ENCODE assay signal across 1 cellular context in the genomic region with DNA sequence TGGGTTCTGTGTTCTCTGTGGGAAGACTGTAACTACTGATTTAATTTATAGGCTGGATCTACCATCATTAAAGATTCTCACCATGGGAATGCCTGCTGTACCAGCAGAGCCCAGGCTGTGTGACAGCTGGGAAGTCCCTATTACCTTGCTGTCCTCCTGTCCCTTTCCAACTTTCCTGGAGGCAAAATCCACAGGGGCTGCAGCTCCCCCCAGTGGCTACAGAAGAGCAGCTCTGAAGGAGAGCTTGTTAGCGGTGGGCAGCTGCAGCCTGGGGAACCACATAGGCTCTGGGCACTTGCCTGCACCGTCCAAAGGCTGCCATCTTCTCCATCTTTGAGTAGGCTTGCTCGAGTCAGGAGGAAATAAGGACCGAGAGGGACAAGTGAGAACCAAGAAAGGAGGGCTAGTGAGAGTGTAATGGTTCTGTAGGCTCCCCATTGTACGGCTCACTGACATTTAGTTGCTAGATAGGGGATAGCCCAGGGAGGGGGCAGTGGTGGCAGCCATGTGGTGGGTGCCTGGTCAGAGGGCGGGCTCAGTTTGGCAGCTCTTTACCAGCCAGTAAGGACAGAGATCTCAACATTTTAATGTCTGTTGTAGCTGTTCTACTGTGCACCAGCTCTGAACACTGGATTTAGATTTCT.
TF ChIP-seq lines count a peak whose summit lies in the region.

No MANE protein-coding gene starts in this region.

TF ChIP-seq in HepG2, 621 proteins besides CTCF, POLR2A, EP300 and RAD21 (continued from another document):
- TF ChIP-seq, protein P1, sequence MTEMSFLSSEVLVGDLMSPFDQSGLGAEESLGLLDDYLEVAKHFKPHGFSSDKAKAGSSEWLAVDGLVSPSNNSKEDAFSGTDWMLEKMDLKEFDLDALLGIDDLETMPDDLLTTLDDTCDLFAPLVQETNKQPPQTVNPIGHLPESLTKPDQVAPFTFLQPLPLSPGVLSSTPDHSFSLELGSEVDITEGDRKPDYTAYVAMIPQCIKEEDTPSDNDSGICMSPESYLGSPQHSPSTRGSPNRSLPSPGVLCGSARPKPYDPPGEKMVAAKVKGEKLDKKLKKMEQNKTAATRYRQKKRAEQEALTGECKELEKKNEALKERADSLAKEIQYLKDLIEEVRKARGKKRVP (CRISPR knock-in tag; IDR thresholded peaks at IDR 0.05), result no peak
- TF ChIP-seq ZNF101 (CRISPR knock-in tag; IDR thresholded peaks at IDR 0.05; ENCODE audit: borderline replicate concordance, low read depth) (no peak), ZNF329 (CRISPR knock-in tag; IDR thresholded peaks at IDR 0.05; ENCODE audit: low read depth) (no peak), ELF3 (CRISPR knock-in tag; IDR thresholded peaks at IDR 0.05) (0 out of 2 replicates have a peak, but pooled peaks have one; percentile 13), POLR2AphosphoS5 (IDR thresholded peaks at IDR 0.05; ENCODE audit: low read depth, low read length) (no peak), ZNF12 (CRISPR knock-in tag; IDR thresholded peaks at IDR 0.05) (0 out of 2 replicates have a peak, but pooled peaks have one; percentile 24), IKZF4 (CRISPR knock-in tag; IDR thresholded peaks at IDR 0.05; ENCODE audit: borderline replicate concordance, low read depth, not compliant biosample characterization) (no peak), ZMYM4 (CRISPR knock-in tag; IDR thresholded peaks at IDR 0.05) (peak; percentile 55; the same call in 1 of the 2 replicates), DMAP1 (CRISPR knock-in tag; IDR thresholded peaks at IDR 0.05) (no peak), TBP (CRISPR knock-in tag; IDR thresholded peaks at IDR 0.05) (no peak), ZNF883 (CRISPR knock-in tag; IDR thresholded peaks at IDR 0.05; ENCODE audit: not compliant biosample characterization) (no peak), CCDC6 (CRISPR knock-in tag; IDR thresholded peaks at IDR 0.05) (no peak), MXD4 (CRISPR knock-in tag; IDR thresholded peaks at IDR 0.05) (no peak), NFYC (CRISPR knock-in tag; IDR thresholded peaks at IDR 0.05) (no peak), HHEX (CRISPR knock-in tag; IDR thresholded peaks at IDR 0.05) (no peak), ZNF484 (CRISPR knock-in tag; IDR thresholded peaks at IDR 0.05; ENCODE audit: borderline replicate concordance, low read depth) (no peak), NCOA2 (CRISPR knock-in tag; IDR thresholded peaks at IDR 0.05) (no peak), ZNF780A (CRISPR knock-in tag; IDR thresholded peaks at IDR 0.05) (no peak), SMC3 (IDR thresholded peaks at IDR 0.05; ENCODE audit: low read length) (peak; percentile 87), ZNF569 (CRISPR knock-in tag; IDR thresholded peaks at IDR 0.05; ENCODE audit: borderline replicate concordance) (no peak), KDM5B (CRISPR knock-in tag; IDR thresholded peaks at IDR 0.05; ENCODE audit: borderline replicate concordance) (peak; percentile 29; the same call in 1 of the 2 replicates), ZNF766 (CRISPR knock-in tag; IDR thresholded peaks at IDR 0.05; ENCODE audit: borderline replicate concordance) (peak; percentile 48; the same call in 1 of the 2 replicates), BCL6 (CRISPR knock-in tag; IDR thresholded peaks at IDR 0.05) (0 out of 2 replicates have a peak, but pooled peaks have one; percentile 21), MEIS1 (CRISPR knock-in tag; IDR thresholded peaks at IDR 0.05; ENCODE audit: borderline replicate concordance) (0 out of 2 replicates have a peak, but pooled peaks have one; percentile 32), ZSCAN31 (CRISPR knock-in tag; IDR thresholded peaks at IDR 0.05; ENCODE audit: low read depth) (peak; percentile 59; the same call in 1 of the 2 replicates), ZNF121 (CRISPR knock-in tag; IDR thresholded peaks at IDR 0.05) (no peak), FOXA3 (CRISPR knock-in tag; IDR thresholded peaks at IDR 0.05) (peak; percentile 34; the same call in 1 of the 2 replicates), MYNN (CRISPR knock-in tag; IDR thresholded peaks at IDR 0.05; ENCODE audit: low read depth) (no peak)
- TF ChIP-seq, protein P2, sequence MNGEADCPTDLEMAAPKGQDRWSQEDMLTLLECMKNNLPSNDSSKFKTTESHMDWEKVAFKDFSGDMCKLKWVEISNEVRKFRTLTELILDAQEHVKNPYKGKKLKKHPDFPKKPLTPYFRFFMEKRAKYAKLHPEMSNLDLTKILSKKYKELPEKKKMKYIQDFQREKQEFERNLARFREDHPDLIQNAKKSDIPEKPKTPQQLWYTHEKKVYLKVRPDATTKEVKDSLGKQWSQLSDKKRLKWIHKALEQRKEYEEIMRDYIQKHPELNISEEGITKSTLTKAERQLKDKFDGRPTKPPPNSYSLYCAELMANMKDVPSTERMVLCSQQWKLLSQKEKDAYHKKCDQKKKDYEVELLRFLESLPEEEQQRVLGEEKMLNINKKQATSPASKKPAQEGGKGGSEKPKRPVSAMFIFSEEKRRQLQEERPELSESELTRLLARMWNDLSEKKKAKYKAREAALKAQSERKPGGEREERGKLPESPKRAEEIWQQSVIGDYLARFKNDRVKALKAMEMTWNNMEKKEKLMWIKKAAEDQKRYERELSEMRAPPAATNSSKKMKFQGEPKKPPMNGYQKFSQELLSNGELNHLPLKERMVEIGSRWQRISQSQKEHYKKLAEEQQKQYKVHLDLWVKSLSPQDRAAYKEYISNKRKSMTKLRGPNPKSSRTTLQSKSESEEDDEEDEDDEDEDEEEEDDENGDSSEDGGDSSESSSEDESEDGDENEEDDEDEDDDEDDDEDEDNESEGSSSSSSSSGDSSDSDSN (CRISPR knock-in tag; IDR thresholded peaks at IDR 0.05), result no peak
- TF ChIP-seq, protein P3, sequence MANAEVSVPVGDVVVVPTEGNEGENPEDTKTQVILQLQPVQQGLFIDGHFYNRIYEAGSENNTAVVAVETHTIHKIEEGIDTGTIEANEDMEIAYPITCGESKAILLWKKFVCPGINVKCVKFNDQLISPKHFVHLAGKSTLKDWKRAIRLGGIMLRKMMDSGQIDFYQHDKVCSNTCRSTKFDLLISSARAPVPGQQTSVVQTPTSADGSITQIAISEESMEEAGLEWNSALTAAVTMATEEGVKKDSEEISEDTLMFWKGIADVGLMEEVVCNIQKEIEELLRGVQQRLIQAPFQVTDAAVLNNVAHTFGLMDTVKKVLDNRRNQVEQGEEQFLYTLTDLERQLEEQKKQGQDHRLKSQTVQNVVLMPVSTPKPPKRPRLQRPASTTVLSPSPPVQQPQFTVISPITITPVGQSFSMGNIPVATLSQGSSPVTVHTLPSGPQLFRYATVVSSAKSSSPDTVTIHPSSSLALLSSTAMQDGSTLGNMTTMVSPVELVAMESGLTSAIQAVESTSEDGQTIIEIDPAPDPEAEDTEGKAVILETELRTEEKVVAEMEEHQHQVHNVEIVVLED (CRISPR knock-in tag; IDR thresholded peaks at IDR 0.05; ENCODE audit: borderline replicate concordance), result no peak; the same call in 1 of the 2 replicates
- TF ChIP-seq, protein P4, sequence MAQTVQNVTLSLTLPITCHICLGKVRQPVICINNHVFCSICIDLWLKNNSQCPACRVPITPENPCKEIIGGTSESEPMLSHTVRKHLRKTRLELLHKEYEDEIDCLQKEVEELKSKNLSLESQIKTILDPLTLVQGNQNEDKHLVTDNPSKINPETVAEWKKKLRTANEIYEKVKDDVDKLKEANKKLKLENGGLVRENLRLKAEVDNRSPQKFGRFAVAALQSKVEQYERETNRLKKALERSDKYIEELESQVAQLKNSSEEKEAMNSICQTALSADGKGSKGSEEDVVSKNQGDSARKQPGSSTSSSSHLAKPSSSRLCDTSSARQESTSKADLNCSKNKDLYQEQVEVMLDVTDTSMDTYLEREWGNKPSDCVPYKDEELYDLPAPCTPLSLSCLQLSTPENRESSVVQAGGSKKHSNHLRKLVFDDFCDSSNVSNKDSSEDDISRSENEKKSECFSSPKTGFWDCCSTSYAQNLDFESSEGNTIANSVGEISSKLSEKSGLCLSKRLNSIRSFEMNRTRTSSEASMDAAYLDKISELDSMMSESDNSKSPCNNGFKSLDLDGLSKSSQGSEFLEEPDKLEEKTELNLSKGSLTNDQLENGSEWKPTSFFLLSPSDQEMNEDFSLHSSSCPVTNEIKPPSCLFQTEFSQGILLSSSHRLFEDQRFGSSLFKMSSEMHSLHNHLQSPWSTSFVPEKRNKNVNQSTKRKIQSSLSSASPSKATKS (CRISPR knock-in tag; IDR thresholded peaks at IDR 0.05), result no peak
- TF ChIP-seq, protein P5, sequence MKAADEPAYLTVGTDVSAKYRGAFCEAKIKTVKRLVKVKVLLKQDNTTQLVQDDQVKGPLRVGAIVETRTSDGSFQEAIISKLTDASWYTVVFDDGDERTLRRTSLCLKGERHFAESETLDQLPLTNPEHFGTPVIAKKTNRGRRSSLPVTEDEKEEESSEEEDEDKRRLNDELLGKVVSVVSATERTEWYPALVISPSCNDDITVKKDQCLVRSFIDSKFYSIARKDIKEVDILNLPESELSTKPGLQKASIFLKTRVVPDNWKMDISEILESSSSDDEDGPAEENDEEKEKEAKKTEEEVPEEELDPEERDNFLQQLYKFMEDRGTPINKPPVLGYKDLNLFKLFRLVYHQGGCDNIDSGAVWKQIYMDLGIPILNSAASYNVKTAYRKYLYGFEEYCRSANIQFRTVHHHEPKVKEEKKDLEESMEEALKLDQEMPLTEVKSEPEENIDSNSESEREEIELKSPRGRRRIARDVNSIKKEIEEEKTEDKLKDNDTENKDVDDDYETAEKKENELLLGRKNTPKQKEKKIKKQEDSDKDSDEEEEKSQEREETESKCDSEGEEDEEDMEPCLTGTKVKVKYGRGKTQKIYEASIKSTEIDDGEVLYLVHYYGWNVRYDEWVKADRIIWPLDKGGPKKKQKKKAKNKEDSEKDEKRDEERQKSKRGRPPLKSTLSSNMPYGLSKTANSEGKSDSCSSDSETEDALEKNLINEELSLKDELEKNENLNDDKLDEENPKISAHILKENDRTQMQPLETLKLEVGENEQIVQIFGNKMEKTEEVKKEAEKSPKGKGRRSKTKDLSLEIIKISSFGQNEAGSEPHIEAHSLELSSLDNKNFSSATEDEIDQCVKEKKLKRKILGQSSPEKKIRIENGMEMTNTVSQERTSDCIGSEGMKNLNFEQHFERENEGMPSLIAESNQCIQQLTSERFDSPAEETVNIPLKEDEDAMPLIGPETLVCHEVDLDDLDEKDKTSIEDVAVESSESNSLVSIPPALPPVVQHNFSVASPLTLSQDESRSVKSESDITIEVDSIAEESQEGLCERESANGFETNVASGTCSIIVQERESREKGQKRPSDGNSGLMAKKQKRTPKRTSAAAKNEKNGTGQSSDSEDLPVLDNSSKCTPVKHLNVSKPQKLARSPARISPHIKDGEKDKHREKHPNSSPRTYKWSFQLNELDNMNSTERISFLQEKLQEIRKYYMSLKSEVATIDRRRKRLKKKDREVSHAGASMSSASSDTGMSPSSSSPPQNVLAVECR (CRISPR knock-in tag; IDR thresholded peaks at IDR 0.05; ENCODE audit: borderline replicate concordance), result no peak; the same call in 1 of the 2 replicates
- TF ChIP-seq, protein P6, sequence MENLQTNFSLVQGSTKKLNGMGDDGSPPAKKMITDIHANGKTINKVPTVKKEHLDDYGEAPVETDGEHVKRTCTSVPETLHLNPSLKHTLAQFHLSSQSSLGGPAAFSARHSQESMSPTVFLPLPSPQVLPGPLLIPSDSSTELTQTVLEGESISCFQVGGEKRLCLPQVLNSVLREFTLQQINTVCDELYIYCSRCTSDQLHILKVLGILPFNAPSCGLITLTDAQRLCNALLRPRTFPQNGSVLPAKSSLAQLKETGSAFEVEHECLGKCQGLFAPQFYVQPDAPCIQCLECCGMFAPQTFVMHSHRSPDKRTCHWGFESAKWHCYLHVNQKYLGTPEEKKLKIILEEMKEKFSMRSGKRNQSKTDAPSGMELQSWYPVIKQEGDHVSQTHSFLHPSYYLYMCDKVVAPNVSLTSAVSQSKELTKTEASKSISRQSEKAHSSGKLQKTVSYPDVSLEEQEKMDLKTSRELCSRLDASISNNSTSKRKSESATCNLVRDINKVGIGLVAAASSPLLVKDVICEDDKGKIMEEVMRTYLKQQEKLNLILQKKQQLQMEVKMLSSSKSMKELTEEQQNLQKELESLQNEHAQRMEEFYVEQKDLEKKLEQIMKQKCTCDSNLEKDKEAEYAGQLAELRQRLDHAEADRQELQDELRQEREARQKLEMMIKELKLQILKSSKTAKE (CRISPR knock-in tag; IDR thresholded peaks at IDR 0.05; ENCODE audit: borderline replicate concordance), result no peak
- TF ChIP-seq, protein P7, sequence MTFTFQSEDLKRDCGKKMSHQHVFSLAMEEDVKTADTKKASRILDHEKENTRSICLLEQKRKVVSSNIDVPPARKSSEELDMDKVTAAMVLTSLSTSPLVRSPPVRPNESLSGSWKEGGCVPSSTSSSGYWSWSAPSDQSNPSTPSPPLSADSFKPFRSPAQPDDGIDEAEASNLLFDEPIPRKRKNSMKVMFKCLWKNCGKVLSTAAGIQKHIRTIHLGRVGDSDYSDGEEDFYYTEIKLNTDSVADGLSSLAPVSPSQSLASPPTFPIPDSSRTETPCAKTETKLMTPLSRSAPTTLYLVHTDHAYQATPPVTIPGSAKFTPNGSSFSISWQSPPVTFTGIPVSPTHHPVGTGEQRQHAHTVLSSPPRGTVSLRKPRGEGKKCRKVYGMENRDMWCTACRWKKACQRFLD (CRISPR knock-in tag; IDR thresholded peaks at IDR 0.05; ENCODE audit: borderline replicate concordance), result no peak
- TF ChIP-seq, protein P8, sequence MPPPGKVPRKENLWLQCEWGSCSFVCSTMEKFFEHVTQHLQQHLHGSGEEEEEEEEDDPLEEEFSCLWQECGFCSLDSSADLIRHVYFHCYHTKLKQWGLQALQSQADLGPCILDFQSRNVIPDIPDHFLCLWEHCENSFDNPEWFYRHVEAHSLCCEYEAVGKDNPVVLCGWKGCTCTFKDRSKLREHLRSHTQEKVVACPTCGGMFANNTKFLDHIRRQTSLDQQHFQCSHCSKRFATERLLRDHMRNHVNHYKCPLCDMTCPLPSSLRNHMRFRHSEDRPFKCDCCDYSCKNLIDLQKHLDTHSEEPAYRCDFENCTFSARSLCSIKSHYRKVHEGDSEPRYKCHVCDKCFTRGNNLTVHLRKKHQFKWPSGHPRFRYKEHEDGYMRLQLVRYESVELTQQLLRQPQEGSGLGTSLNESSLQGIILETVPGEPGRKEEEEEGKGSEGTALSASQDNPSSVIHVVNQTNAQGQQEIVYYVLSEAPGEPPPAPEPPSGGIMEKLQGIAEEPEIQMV (CRISPR knock-in tag; IDR thresholded peaks at IDR 0.05; ENCODE audit: low read depth), result no peak
